In genomic region chr6:52419809-52420667, GRCh38 we compare ENCODE assay signal across 8 cellular contexts. TPM values are rescaled to one million over a fixed set of nuclear protein-coding genes. Genes with fewer than 3 reads are reported as not detected.
DNase-seq lines count a peak whose midpoint lies in the region; ATAC-seq and TF ChIP-seq lines count a peak whose summit lies in the region.

EFHC1 (plus strand) TSS chr6:52420342; CDS start chr6:52420411, 69 bp downstream.

- no peak; the same call in 1 of the 2 replicates for TF ChIP-seq EP300 in Ishikawa (IDR thresholded peaks at IDR 0.05; ENCODE audit: borderline replicate concordance)

- H3K36me3 ChIP-seq in esophagus (ENCODE audit: control insufficient read depth in 2 of 2, insufficient read depth in 2 of 2, low read length in 1 of 2) (no peaks in the 10 kb centered on the region), mucosa of stomach (ENCODE audit: control insufficient read depth, insufficient read depth, low read length) (no peaks in the 10 kb centered on the region)

- H3K9ac ChIP-seq in mucosa of stomach (ENCODE audit: low read length): peak within 1 kb of the TSS; percentile 83

- H3K4me1 ChIP-seq in esophagus (ENCODE audit: control insufficient read depth in 2 of 2, insufficient read depth in 2 of 2, low read length in 1 of 2) (peaks cover 0 to 3% of the 10 kb centered on the region in 2 donors), mucosa of stomach (ENCODE audit: control insufficient read depth, insufficient read depth, low read length) (peaks cover 30% of the 10 kb centered on the region)

- H3K9me3 ChIP-seq in esophagus (ENCODE audit: control insufficient read depth in 2 of 2, insufficient read depth in 1 of 2, low read depth in 1 of 2, low read length in 1 of 2) (no peaks in the 10 kb centered on the region), mucosa of stomach (ENCODE audit: control insufficient read depth, low read length) (no peaks in the 10 kb centered on the region)

- DNase-seq in DMS153 (lab: John Stamatoyannopoulos, UW) (peak; percentile 98), OCI-M2 (lab: John Stamatoyannopoulos, UW; ENCODE audit: unreplicated experiment) (peak; percentile 89)
- peak; percentile 98 for DNase-seq in activated T-cell treated with anti-CD3 and anti-CD28 coated beads, Interleukin-2, amount 50 U/mL, for 1 hour
- DNase-seq in stimulated activated CD8-positive, alpha-beta memory T cell treated with anti-CD3 and anti-CD28 coated beads, Interleukin-7, amount 100 ng/mL, for 1 hour (ENCODE audit: low read depth in 2 of 2): peak; percentile 96

- WGBS in esophagus, 2 donors: 0% methylated on average over 44 to 57 of the region's 57 CpGs

- peak; percentile 90 for ATAC-seq in GM21576 (IDR thresholded peaks at IDR 0.05; ENCODE audit: unreplicated experiment)

- H3K4me3 ChIP-seq in esophagus (ENCODE audit: low read depth in 1 of 2, low read length in 2 of 2) (peak within 1 kb of the TSS; percentile 80 to 82), mucosa of stomach (ENCODE audit: low read length) (peak within 1 kb of the TSS; percentile 89)

- peak within 1 kb of the TSS; percentile 74 to 93 for H3K27ac ChIP-seq in esophagus (ENCODE audit: low read depth in 2 of 2, low read length in 1 of 2)

- no peak for TF ChIP-seq RAD21 in Ishikawa (IDR thresholded peaks at IDR 0.05; ENCODE audit: low read depth)

- H3K27me3 ChIP-seq in esophagus (ENCODE audit: control insufficient read depth in 1 of 2, insufficient read depth in 2 of 2, low read length in 2 of 2) (no peaks in the 10 kb centered on the region), mucosa of stomach (ENCODE audit: control insufficient read depth, insufficient read depth, low read length) (no peaks in the 10 kb centered on the region)

TF ChIP-seq in Ishikawa, 13 proteins besides CTCF, POLR2A, EP300 and RAD21:
- TF ChIP-seq FOXM1 (IDR thresholded peaks at IDR 0.05; ENCODE audit: borderline replicate concordance, low read depth): 0 out of 2 replicates have a peak, but pooled peaks have one; percentile 61
- no peak for TF ChIP-seq ZBTB7A (IDR thresholded peaks at IDR 0.05; ENCODE audit: low read depth)
- no peak for TF ChIP-seq EGR1 (IDR thresholded peaks at IDR 0.05)
- 0 out of 2 replicates have a peak, but pooled peaks have one; percentile 24 for TF ChIP-seq CREB1 (IDR thresholded peaks at IDR 0.05; ENCODE audit: low read depth)
- no peak for TF ChIP-seq USF1 (IDR thresholded peaks at IDR 0.05)
- TF ChIP-seq TAF1 (IDR thresholded peaks at IDR 0.05; ENCODE audit: low read depth): peak; percentile 92
- TF ChIP-seq NFIC (IDR thresholded peaks at IDR 0.05): no peak
- TF ChIP-seq CEBPB (IDR thresholded peaks at IDR 0.05): no peak
- peak; percentile 29; the same call in 1 of the 2 replicates for TF ChIP-seq YY1 (IDR thresholded peaks at IDR 0.05; ENCODE audit: low read depth)
- 0 out of 2 replicates have a peak, but pooled peaks have one; percentile 40 for TF ChIP-seq TCF12 (IDR thresholded peaks at IDR 0.05; ENCODE audit: low read depth)
- TF ChIP-seq REST (IDR thresholded peaks at IDR 0.05; ENCODE audit: low read depth): no peak
- TF ChIP-seq TEAD4 (IDR thresholded peaks at IDR 0.05): peak; percentile 14
- peak; percentile 74 for TF ChIP-seq MAX (IDR thresholded peaks at IDR 0.05)

RNA-seq across cellular contexts. Expression of gene EFHC1, which starts in this region (rescaled TPM):
- 10 to 100 TPM in 1 of 2 donors, 1 to 10 TPM in 1; 8.4 to 14.4 TPM for polyA plus RNA-seq in esophagus

Comparison
In these comparisons a context has a peak if more than half of its experiments do, and no peak if none do; other contexts are left out.
1. Peak in every context shown above with its lines: DNase-seq, ATAC-seq, H3K4me3 ChIP-seq and H3K27ac ChIP-seq.